In genomic region chr1:153540394-153541361, GRCh38 we compare ENCODE assay signal across 9 cellular contexts. TPM values are rescaled to one million over a fixed set of nuclear protein-coding genes. Genes with fewer than 3 reads are reported as not detected.
DNase-seq lines count a peak whose midpoint lies in the region; ATAC-seq and TF ChIP-seq lines count a peak whose summit lies in the region.
"Had no signal": no experiment of that assay in that cellular context is flagged by ENCODE, and none has a peak within 500 bp of the region (broad histone marks: within the 10 kb centered on the region; RNA-seq: fewer than 3 reads in every experiment).

Gene S100A5 (minus strand): TSS chr1:153540934. CDS start chr1:153540191, 743 bp downstream.

- H3K27me3 Mint-ChIP-seq in CD4-positive, CD25-positive, alpha-beta regulatory T cell: no peaks in the 10 kb centered on the region
- H3K27me3 Mint-ChIP-seq in H9 (ENCODE audit: low read depth): peaks cover 3% of the 10 kb centered on the region

- no peak for TF ChIP-seq POLR2A in transverse colon (IDR thresholded peaks at IDR 0.05)

- intact Hi-C loops in transverse colon (cut with DNase I; ENCODE audit: low total_unique reads): no loop called here

- H3T11ph ChIP-seq in H9 (ENCODE audit: low read length): no peak within 1 kb of the TSS

- in situ Hi-C loops in transverse colon (cut with MboI; ENCODE audit: low pct_ligation_motif_present in 1 of 4, low pct_unique_long_range_greater_than_20kb in 1 of 4, low sequenced_read_pairs in 3 of 4): loop anchor here in 1 of 4 donors (25.0 kb wide), 1 partner anchor 447 kb away; the partner anchor contains the start of genes JTB, RAB13 and RPS27

- no peak within 1 kb of the TSS for H4K91ac ChIP-seq in H9 (ENCODE audit: insufficient read length, low read depth, low read length)

- H3K14ac ChIP-seq in H9 (ENCODE audit: insufficient read depth, low read length): no peak within 1 kb of the TSS; the same call in 1 of the 2 replicates

- H2BK120ac ChIP-seq in H9 (ENCODE audit: low read depth, low read length, poor library complexity, severe bottlenecking): no peak within 1 kb of the TSS

- no peaks in the 10 kb centered on the region for H4K20me1 ChIP-seq in H9 (ENCODE audit: control insufficient read depth, insufficient read depth, insufficient read length)

- H3K36me3 ChIP-seq in CD4-positive, CD25-positive, alpha-beta regulatory T cell (ENCODE audit: control insufficient read depth, insufficient read depth, low read length): peaks cover 16% of the 10 kb centered on the region
- no peaks in the 10 kb centered on the region for H3K36me3 ChIP-seq in transverse colon

- H4K8ac ChIP-seq in H9 (replicated peaks; ENCODE audit: insufficient read length, low read depth, low read length): no peak within 1 kb of the TSS

- WGBS in transverse colon (ENCODE audit: low coverage in 1 of 2), 2 donors: 81% methylated on average over 11 of the region's 11 CpGs; no CpG with 5 or more reads in 1 of the 2 donors
- no CpG with 5 or more reads among the region's 11 CpGs for WGBS in H9 (ENCODE audit: extremely low coverage, insufficient read length, low lambda C conversion rate)

- H3K56ac ChIP-seq in H9 (ENCODE audit: insufficient read length, low read depth, low read length): no peak within 1 kb of the TSS

- TF ChIP-seq CTCF in transverse colon (IDR thresholded peaks at IDR 0.05) (no peak), H9 (conservative IDR thresholded peaks at IDR 0.05) (no peak)

- H3K27ac ChIP-seq in CD4-positive, CD25-positive, alpha-beta regulatory T cell (ENCODE audit: insufficient read depth, low read length, poor library complexity, severe bottlenecking): peak within 1 kb of the TSS; percentile 82
- H3K27ac ChIP-seq in transverse colon (peak within 1 kb of the TSS; percentile 22 to 49 (median 38)), H9 (ENCODE audit: insufficient read length, low read depth, low read length) (no peak within 1 kb of the TSS)
- H3K27ac ChIP-seq: parathyroid adenoma had no signal

- no peak within 1 kb of the TSS for H3K18ac ChIP-seq in H9 (ENCODE audit: insufficient read length, low read depth, low read length)

- no peaks in the 10 kb centered on the region for H3K79me2 ChIP-seq in H9 (ENCODE audit: insufficient read depth, low read length)
- H3K79me2 ChIP-seq: parathyroid adenoma had no signal

- H3K36me3 Mint-ChIP-seq in CD4-positive, CD25-positive, alpha-beta regulatory T cell: peaks cover 35% of the 10 kb centered on the region
- H3K36me3 Mint-ChIP-seq in H9 (ENCODE audit: insufficient read depth in 1 of 3, low read depth in 3 of 3): no peaks in the 10 kb centered on the region; a peak in 1 of 7 replicates

- H2BK12ac ChIP-seq in H9 (ENCODE audit: insufficient read length, low read depth, low read length): no peak within 1 kb of the TSS

- peaks cover 8 to 92% (median 69%) of the 10 kb centered on the region in 4 donors for H3K4me1 Mint-ChIP-seq in CD4-positive, CD25-positive, alpha-beta regulatory T cell
- H3K4me1 Mint-ChIP-seq in H9: peaks cover 28 to 39% of the 10 kb centered on the region in 2 experiments

- no peak within 1 kb of the TSS for H2AK5ac ChIP-seq in H9 (ENCODE audit: insufficient read length, low read length)

- H3K27ac Mint-ChIP-seq in CD4-positive, CD25-positive, alpha-beta regulatory T cell: peak within 1 kb of the TSS; percentile 97 to 99 (median 98)
- peak within 1 kb of the TSS in 1 of 3 experiments; percentile 70; a peak in 2 of 7 replicates for H3K27ac Mint-ChIP-seq in H9

- H3K23ac ChIP-seq in H9 (ENCODE audit: insufficient read length, low read depth, low read length): no peak within 1 kb of the TSS

- peaks cover 75% of the 10 kb centered on the region for H3K4me1 ChIP-seq in CD4-positive, CD25-positive, alpha-beta regulatory T cell (ENCODE audit: control insufficient read depth, insufficient read depth, low read length, poor library complexity, severe bottlenecking)
- H3K4me1 ChIP-seq in transverse colon (peaks cover 27 to 70% (median 48%) of the 10 kb centered on the region in 4 donors), H9 (ENCODE audit: insufficient read depth, low read length) (peaks cover 8% of the 10 kb centered on the region; the same call in 1 of the 2 replicates)

- no peak within 1 kb of the TSS for H3K4me2 ChIP-seq in H9 (ENCODE audit: insufficient read depth, insufficient read length, low read length)

- H2BK20ac ChIP-seq in H9 (ENCODE audit: low read depth, low read length, poor library complexity, severe bottlenecking): no peak within 1 kb of the TSS

- H2AFZ ChIP-seq in H9 (ENCODE audit: low read length): no peak within 1 kb of the TSS
- H2AFZ ChIP-seq: parathyroid adenoma had no signal

- H3K23me2 ChIP-seq in H9 (ENCODE audit: insufficient read length, low read depth, low read length, poor library complexity, severe bottlenecking): no peaks in the 10 kb centered on the region

- DNase-seq in CD4-positive, CD25-positive, alpha-beta regulatory T cell: peak; percentile 43 to 88 (median 54)
- DNase-seq in NCI-H524 (lab: John Stamatoyannopoulos, UW) (peak; percentile 59 to 82), kidney glomerular epithelial cell (lab: John Stamatoyannopoulos, UW) (peak; percentile 54), transverse colon (no peak), H9 (no peak), NCI-H146 (lab: John Stamatoyannopoulos, UW) (no peak), retina (no peak)
- DNase-seq in activated T-cell treated with anti-CD3 and anti-CD28 coated beads, Interleukin-2, amount 50 U/mL, for 48 hours: peak; percentile 64 to 67

- peak; percentile 41 to 54 for ATAC-seq in CD4-positive, CD25-positive, alpha-beta regulatory T cell (ENCODE audit: low read depth in 2 of 2)

- H4K5ac ChIP-seq in H9 (ENCODE audit: insufficient read length, low read depth, low read length): no peak within 1 kb of the TSS

- H2BK15ac ChIP-seq in H9 (ENCODE audit: low read depth, low read length): no peak within 1 kb of the TSS

- H3K9ac ChIP-seq in H9 (ENCODE audit: extremely low read depth, insufficient read length, low read length): no peak within 1 kb of the TSS
- H3K9ac ChIP-seq: parathyroid adenoma had no signal

- no peaks in the 10 kb centered on the region for H3K79me1 ChIP-seq in H9 (ENCODE audit: insufficient read depth, low read depth, low read length, poor library complexity, severe bottlenecking)

- H3K4ac ChIP-seq in H9 (ENCODE audit: low read depth, low read length): no peak within 1 kb of the TSS

- TF ChIP-seq EP300 in transverse colon (IDR thresholded peaks at IDR 0.05; ENCODE audit: low read depth): no peak

- H2BK5ac ChIP-seq in H9 (ENCODE audit: insufficient read length, low read length): no peak within 1 kb of the TSS

- H3K4me3 Mint-ChIP-seq in CD4-positive, CD25-positive, alpha-beta regulatory T cell: peak within 1 kb of the TSS; percentile 83 to 88 (median 87)
- no peak within 1 kb of the TSS for H3K4me3 Mint-ChIP-seq in H9

- peak within 1 kb of the TSS; percentile 45 for H3K4me3 ChIP-seq in CD4-positive, CD25-positive, alpha-beta regulatory T cell (ENCODE audit: low read depth, low read length)
- no peak within 1 kb of the TSS for H3K4me3 ChIP-seq in transverse colon

- no peaks in the 10 kb centered on the region for H3K9me3 ChIP-seq in CD4-positive, CD25-positive, alpha-beta regulatory T cell (ENCODE audit: control insufficient read depth in 2 of 2, low read length in 2 of 2)
- H3K9me3 ChIP-seq in transverse colon (no peaks in the 10 kb centered on the region), H9 (ENCODE audit: control insufficient read depth, low read depth, low read length) (no peaks in the 10 kb centered on the region)

- H3K9me3 Mint-ChIP-seq in CD4-positive, CD25-positive, alpha-beta regulatory T cell: no peaks in the 10 kb centered on the region
- H3K9me3 Mint-ChIP-seq in H9: no peaks in the 10 kb centered on the region

- no peaks in the 10 kb centered on the region for H3K27me3 ChIP-seq in CD4-positive, CD25-positive, alpha-beta regulatory T cell (ENCODE audit: control insufficient read depth, insufficient read depth, low read length)
- H3K27me3 ChIP-seq in transverse colon (no peaks in the 10 kb centered on the region), H9 (ENCODE audit: insufficient read depth, low read length) (no peaks in the 10 kb centered on the region)

RNA-seq across cellular contexts. Expression of gene S100A5, which starts in this region (rescaled TPM):
- total RNA-seq in CD4-positive, CD25-positive, alpha-beta regulatory T cell: 1.8 TPM
- polyA plus RNA-seq in CD4-positive, CD25-positive, alpha-beta regulatory T cell: 1 to 10 TPM; 1.2 to 3.0 (median 1.7) TPM
- total RNA-seq in transverse colon (not detected), H9 (2021) (not detected in 2 replicates)

Comparison
In these comparisons a context has a peak if more than half of its experiments do, and no peak if none do; other contexts are left out.
1. DNase-seq: peak in CD4-positive, CD25-positive, alpha-beta regulatory T cell (3 of 3), NCI-H524 (2 of 2), activated T-cell treated with anti-CD3 and anti-CD28 coated beads, Interleukin-2, amount 50 U/mL, for 48 hours (2 of 2) and kidney glomerular epithelial cell (single experiment); none in transverse colon (single experiment), H9 (single experiment), NCI-H146 (single experiment) and retina (single experiment).
2. H3K4me3 Mint-ChIP-seq: peak in CD4-positive, CD25-positive, alpha-beta regulatory T cell (4 of 4); none in H9 (0 of 2).